Comparison of ENCODE assay signal across 11 cellular contexts in genomic region chr17:9217151-9218067, GRCh38.
A peak's percentile ranks its signal among the peaks of the same experiment; 100 is the strongest.
DNase-seq lines count a peak whose midpoint lies in the region; ATAC-seq and TF ChIP-seq lines count a peak whose summit lies in the region.
"Had no signal": no experiment of that assay in that cellular context is flagged by ENCODE, and none has a peak within 500 bp of the region (broad histone marks: within the 10 kb centered on the region; RNA-seq: fewer than 3 reads in every experiment).

No MANE protein-coding gene starts in this region.

- H4K8ac ChIP-seq in IMR-90 (ENCODE audit: low read depth in 2 of 2, low read length in 2 of 2), result peak overlapping the region in 1 of 2 experiments; percentile 62; a peak in 1 of 4 replicates

- no peak for TF ChIP-seq CTCF in AG04449 (IDR thresholded peaks at IDR 0.05; ENCODE audit: insufficient read depth, low read length, missing control alignments)
- no peak for TF ChIP-seq CTCF in IMR-90 (conservative IDR thresholded peaks at IDR 0.05; ENCODE audit: low read depth, low read length)
- no peak for TF ChIP-seq CTCF in mucosa of descending colon (IDR thresholded peaks at IDR 0.05)
- no peak for TF ChIP-seq CTCF in glutamatergic neuron (IDR thresholded peaks at IDR 0.05; ENCODE audit: partially characterized antibody, unreplicated experiment)

- peak overlapping the region; percentile 62; the same call in 1 of the 2 replicates for H4K5ac ChIP-seq in IMR-90 (ENCODE audit: low read depth, low read length)

- peak overlapping the region; percentile 5 for H3K9ac ChIP-seq in IMR-90 (ENCODE audit: low read depth, low read length)

- dilution Hi-C loops in IMR-90 (cut with HindIII; ENCODE audit: low sequenced_read_pairs, unreplicated experiment), result no loop called here

- H2BK15ac ChIP-seq in IMR-90 (ENCODE audit: low read depth, low read length), result no peak overlapping the region; the same call in 2 of the 3 replicates

- no peak for TF ChIP-seq RAD21 in IMR-90 (IDR thresholded peaks at IDR 0.05; ENCODE audit: low read length)

- H3K23ac ChIP-seq in IMR-90 (ENCODE audit: low read depth, low read length), result no peak overlapping the region

- peaks cover 20% of the 10 kb centered on the region for H3K36me3 Mint-ChIP-seq in glutamatergic neuron (ENCODE audit: unreplicated experiment)
- H3K36me3 Mint-ChIP-seq in activated CD4-positive, alpha-beta memory T cell treated with anti-CD3 and anti-CD28 coated beads for 36 hours, result peaks cover 12% of the 10 kb centered on the region

- peaks cover 5% of the 10 kb centered on the region for H3K27me3 Mint-ChIP-seq in glutamatergic neuron (ENCODE audit: unreplicated experiment)
- peaks cover 5% of the 10 kb centered on the region for H3K27me3 Mint-ChIP-seq in activated CD4-positive, alpha-beta memory T cell treated with anti-CD3 and anti-CD28 coated beads for 36 hours

- H2AK5ac ChIP-seq in IMR-90 (ENCODE audit: low read depth, low read length), result no peak overlapping the region

- no peaks in the 10 kb centered on the region for H3K9me1 ChIP-seq in IMR-90 (ENCODE audit: insufficient read depth, low read length)

- H3K36me3 ChIP-seq in IMR-90 (ENCODE audit: control insufficient read depth, insufficient read depth, low read length) (no peaks in the 10 kb centered on the region), mucosa of descending colon (ENCODE audit: low read depth) (no peaks in the 10 kb centered on the region)
- H3K36me3 ChIP-seq: HAP-1 had no signal

- peaks cover 4% of the 10 kb centered on the region; the same call in 1 of the 2 replicates for H3K9me3 ChIP-seq in IMR-90 (ENCODE audit: control insufficient read depth, insufficient read depth, low read length)
- H3K9me3 ChIP-seq in mucosa of descending colon, result peaks cover 12% of the 10 kb centered on the region

- H2AK9ac ChIP-seq in IMR-90 (replicated peaks; ENCODE audit: low read depth, low read length, poor library complexity), result no peak overlapping the region

- H4K20me1 ChIP-seq in IMR-90 (ENCODE audit: insufficient read depth, low read length), result no peaks in the 10 kb centered on the region

- POLR2A ChIA-PET in AG04449 (lab: Yijun Ruan, JAX), result interaction anchor here (0.7 kb wide), 1 partner anchor 203 kb away, joined by 3 read pairs; no protein-coding TSS in a partner anchor
- POLR2A ChIA-PET in IMR-90 (lab: Charles Lee; ENCODE audit: unreplicated experiment), result interaction anchor here (0.6 kb wide), 2 partner anchors 24 to 522 kb away, joined by 4 to 16 read pairs; no protein-coding TSS in a partner anchor
- POLR2A ChIA-PET in activated CD4-positive, alpha-beta memory T cell treated with anti-CD3 and anti-CD28 coated beads for 36 hours (lab: Charles Lee), result no interaction called here

- TF ChIP-seq POLR2A in IMR-90 (IDR thresholded peaks at IDR 0.05; ENCODE audit: low read depth, low read length), result no peak

- no peak overlapping the region; the same call in 1 of the 2 replicates for H4K91ac ChIP-seq in IMR-90 (ENCODE audit: insufficient read depth, low read depth, low read length)

- ATAC-seq in IMR-90 (ENCODE audit: low read depth) (peak; percentile 91), mucosa of descending colon (peak; percentile 70), GM18907 (IDR thresholded peaks at IDR 0.05; ENCODE audit: unreplicated experiment) (no peak), HG02885 (IDR thresholded peaks at IDR 0.05; ENCODE audit: poor library complexity, unreplicated experiment) (no peak)
- ATAC-seq: naive thymus-derived CD8-positive, alpha-beta T cell had no signal

- no peak overlapping the region for H3K14ac ChIP-seq in IMR-90 (replicated peaks; ENCODE audit: low read depth, low read length)

- H2BK5ac ChIP-seq in IMR-90 (ENCODE audit: low read depth, low read length, poor library complexity, severe bottlenecking), result no peak overlapping the region

- no peak overlapping the region; the same call in 1 of the 2 replicates for H2BK120ac ChIP-seq in IMR-90 (ENCODE audit: low read depth, low read length)

- peak; percentile 12 for DNase-seq in AG04449 (ENCODE audit: low read depth, low spot score)
- peak; percentile 62 for DNase-seq in IMR-90
- DNase-seq in dedifferentiated amniotic fluid mesenchymal stem cell (ENCODE audit: extremely low spot score), result peak; percentile 80
- peak in 1 of 3 donors; percentile 1 for DNase-seq in mucosa of descending colon
- no peak for DNase-seq in glutamatergic neuron
- no peak for DNase-seq in activated CD4-positive, alpha-beta memory T cell treated with anti-CD3 and anti-CD28 coated beads for 36 hours
- DNase-seq: activated CD4-positive, CD25-positive, alpha-beta regulatory T cell had no signal

- H3K27ac ChIP-seq in IMR-90 (ENCODE audit: insufficient read depth, low read length), result peak overlapping the region; percentile 79; the same call in 1 of the 2 replicates

- H3K4me3 Mint-ChIP-seq in glutamatergic neuron (ENCODE audit: unreplicated experiment), result no peak overlapping the region
- no peak overlapping the region for H3K4me3 Mint-ChIP-seq in activated CD4-positive, alpha-beta memory T cell treated with anti-CD3 and anti-CD28 coated beads for 36 hours
- H3K4me3 Mint-ChIP-seq: naive thymus-derived CD8-positive, alpha-beta T cell had no signal

- peaks cover 6% of the 10 kb centered on the region for H3K9me3 Mint-ChIP-seq in glutamatergic neuron (ENCODE audit: unreplicated experiment)
- H3K9me3 Mint-ChIP-seq in activated CD4-positive, alpha-beta memory T cell treated with anti-CD3 and anti-CD28 coated beads for 36 hours, result peaks cover 22% of the 10 kb centered on the region

- no peak overlapping the region for H3K4me3 ChIP-seq in AG04449 (ENCODE audit: low read depth, low read length)
- H3K4me3 ChIP-seq in IMR-90 (ENCODE audit: insufficient read depth, low read depth, low read length), result no peak overlapping the region
- no peak overlapping the region for H3K4me3 ChIP-seq in mucosa of descending colon
- H3K4me3 ChIP-seq: HAP-1 had no signal

- H2BK20ac ChIP-seq in IMR-90 (ENCODE audit: low read depth, low read length), result no peak overlapping the region

- WGBS in IMR-90 (ENCODE audit: extremely low coverage in 2 of 2, insufficient read length in 1 of 2), 2 experiments, result no CpG with 5 or more reads among the region's 5 CpGs

- CTCF ChIA-PET in AG04449 (lab: Yijun Ruan, JAX) (interaction anchor here (0.9 kb wide), 1 partner anchor 13 kb away, joined by 3 read pairs; no protein-coding TSS in a partner anchor), IMR-90 (lab: Yijun Ruan, JAX) (interaction anchor here (0.6 kb wide), 1 partner anchor 199 kb away, joined by 6 read pairs; no protein-coding TSS in a partner anchor)
- CTCF ChIA-PET in activated CD4-positive, alpha-beta memory T cell treated with anti-CD3 and anti-CD28 coated beads for 36 hours (lab: Charles Lee), result no interaction called here

- no peak overlapping the region for H3K4ac ChIP-seq in IMR-90 (ENCODE audit: low read depth, low read length)

- H3K4me1 ChIP-seq in IMR-90 (ENCODE audit: control insufficient read depth, insufficient read depth, low read length), result peaks cover 6% of the 10 kb centered on the region; the same call in 1 of the 2 replicates
- H3K4me1 ChIP-seq in mucosa of descending colon (ENCODE audit: low read depth), result peaks cover 3% of the 10 kb centered on the region
- H3K4me1 ChIP-seq: HAP-1 had no signal

- H3K56ac ChIP-seq in IMR-90 (ENCODE audit: extremely low read depth, insufficient read depth, low read length), result no peak overlapping the region

- no peak overlapping the region for H3K4me2 ChIP-seq in IMR-90 (ENCODE audit: low read depth, low read length)

- H3K27me3 ChIP-seq in IMR-90 (ENCODE audit: control insufficient read depth, insufficient read depth, low read length), result no peaks in the 10 kb centered on the region; the same call in 1 of the 2 replicates

- no peak overlapping the region for H3K27ac Mint-ChIP-seq in glutamatergic neuron (ENCODE audit: unreplicated experiment)
- no peak overlapping the region for H3K27ac Mint-ChIP-seq in activated CD4-positive, alpha-beta memory T cell treated with anti-CD3 and anti-CD28 coated beads for 36 hours

- no peaks in the 10 kb centered on the region for H3K79me1 ChIP-seq in IMR-90 (ENCODE audit: low read depth in 1 of 2, low read length in 2 of 2)

- H3K4me1 Mint-ChIP-seq in glutamatergic neuron (ENCODE audit: low read depth, unreplicated experiment), result no peaks in the 10 kb centered on the region
- no peaks in the 10 kb centered on the region for H3K4me1 Mint-ChIP-seq in activated CD4-positive, alpha-beta memory T cell treated with anti-CD3 and anti-CD28 coated beads for 36 hours (ENCODE audit: low read depth)
- H3K4me1 Mint-ChIP-seq: naive thymus-derived CD8-positive, alpha-beta T cell had no signal

- in situ Hi-C loops in IMR-90 (cut with MboI; ENCODE audit: low sequenced_read_pairs), result no loop called here

- BruUV-seq in IMR-90 (replicated peaks; lab: Mats Ljungman, UMichigan), result no TSS peak

- no peak overlapping the region for H2AFZ ChIP-seq in IMR-90 (replicated peaks; ENCODE audit: low read length, poor library complexity)

- peak overlapping the region; percentile 48; the same call in 1 of the 2 replicates for H3K18ac ChIP-seq in IMR-90 (ENCODE audit: low read depth, low read length)

- intact Hi-C loops in IMR-90 (cut with micrococcal nuclease), result loop anchor here (10.0 kb wide), 1 partner anchor 57 kb away; no protein-coding TSS in a partner anchor
- intact Hi-C loops in mucosa of descending colon (cut with DNase I, micrococcal nuclease), result no loop called here
- intact Hi-C loops in activated CD4-positive, alpha-beta memory T cell treated with anti-CD3 and anti-CD28 coated beads for 36 hours (cut with micrococcal nuclease), result no loop called here

TF ChIP-seq in IMR-90, 13 proteins besides CTCF, POLR2A, EP300 and RAD21 (continues in another document):
- TF ChIP-seq NFE2L2 (IDR thresholded peaks at IDR 0.05; ENCODE audit: low read depth, low read length) (no peak), SMC3 (IDR thresholded peaks at IDR 0.05; ENCODE audit: low read depth, low read length) (no peak), ELK1 (IDR thresholded peaks at IDR 0.05; ENCODE audit: borderline replicate concordance, low read depth, low read length) (no peak), RFX5 (IDR thresholded peaks at IDR 0.05; ENCODE audit: low read depth, low read length) (no peak)

Comparison
In these comparisons a context has a peak if more than half of its experiments do, and no peak if none do; other contexts are left out.
1. DNase-seq: peak in AG04449 (single experiment), IMR-90 (single experiment) and dedifferentiated amniotic fluid mesenchymal stem cell (single experiment); none in glutamatergic neuron (single experiment) and activated CD4-positive, alpha-beta memory T cell treated with anti-CD3 and anti-CD28 coated beads for 36 hours (single experiment).
2. ATAC-seq: peak in IMR-90 (single experiment) and mucosa of descending colon (single experiment); none in GM18907 (single experiment) and HG02885 (single experiment).